ENCODE assay signal across 9 cellular contexts in genomic region chr5:139847790-139848507, GRCh38. TPM values are rescaled to one million over a fixed set of nuclear protein-coding genes. Genes with fewer than 3 reads are reported as not detected.
DNase-seq lines count a peak whose midpoint lies in the region; ATAC-seq lines count a peak whose summit lies in the region.
"Had no signal": no experiment of that assay in that cellular context is flagged by ENCODE, and none has a peak within 500 bp of the region (broad histone marks: within the 10 kb centered on the region; RNA-seq: fewer than 3 reads in every experiment).

No MANE protein-coding gene starts in this region.

- POLR2A ChIA-PET in activated CD4-positive, alpha-beta memory T cell treated with anti-CD3 and anti-CD28 coated beads for 36 hours (lab: Charles Lee) = interaction anchor here (0.9 to 1.2 kb wide), 2 partner anchors 24 to 60 kb away, joined by 4 read pairs; no protein-coding TSS in a partner anchor

- no peaks in the 10 kb centered on the region for H3K9me3 Mint-ChIP-seq in CD4-positive, CD25-positive, alpha-beta regulatory T cell
- no peaks in the 10 kb centered on the region for H3K9me3 Mint-ChIP-seq in activated CD4-positive, alpha-beta memory T cell treated with anti-CD3 and anti-CD28 coated beads for 36 hours

- H3K36me3 Mint-ChIP-seq in CD4-positive, CD25-positive, alpha-beta regulatory T cell = no peaks in the 10 kb centered on the region
- no peaks in the 10 kb centered on the region for H3K36me3 Mint-ChIP-seq in activated CD4-positive, alpha-beta memory T cell treated with anti-CD3 and anti-CD28 coated beads for 36 hours

- H3K4me1 Mint-ChIP-seq in CD4-positive, CD25-positive, alpha-beta regulatory T cell = peaks cover 0 to 16% (median 1%) of the 10 kb centered on the region in 4 donors
- H3K4me1 Mint-ChIP-seq in activated CD4-positive, alpha-beta memory T cell treated with anti-CD3 and anti-CD28 coated beads for 36 hours (ENCODE audit: low read depth) = peaks cover 8% of the 10 kb centered on the region

- no peak overlapping the region for H3K4me3 ChIP-seq in CD4-positive, CD25-positive, alpha-beta regulatory T cell (ENCODE audit: low read depth, low read length)
- H3K4me3 ChIP-seq in Jurkat, Clone E6-1 (ENCODE audit: low read length) = peak overlapping the region; percentile 50

- H3K36me3 ChIP-seq in CD4-positive, CD25-positive, alpha-beta regulatory T cell (ENCODE audit: control insufficient read depth, insufficient read depth, low read length) = no peaks in the 10 kb centered on the region

- intact Hi-C loops in activated CD4-positive, alpha-beta memory T cell treated with anti-CD3 and anti-CD28 coated beads for 36 hours (cut with micrococcal nuclease) = loop anchor here (10.0 kb wide), 1 partner anchor 307 kb away; no protein-coding TSS in a partner anchor

- peak; percentile 52 to 73 (median 57) for DNase-seq in CD4-positive, CD25-positive, alpha-beta regulatory T cell
- DNase-seq in Jurkat, Clone E6-1 (ENCODE audit: low read depth, low spot score) = peak; percentile 41
- DNase-seq in activated CD4-positive, alpha-beta memory T cell treated with anti-CD3 and anti-CD28 coated beads for 36 hours = peak; percentile 81
- DNase-seq in dermis microvascular lymphatic vessel endothelial cell (ENCODE audit: low read depth in 2 of 2) (peak; percentile 31 to 71), lung microvascular endothelial cell (ENCODE audit: low read depth in 2 of 2) (peak; percentile 58 to 78), cortex of kidney (lab: John Stamatoyannopoulos, UW) (no peak)
- peak; percentile 35 to 53 (median 52) for DNase-seq in stimulated activated CD4-positive, alpha-beta T cell treated with anti-CD3 and anti-CD28 coated beads, TNF-alpha, amount 100 ng/mL, for 48 hours (ENCODE audit: low read depth in 3 of 3)

- peak overlapping the region; percentile 33 for H3K27ac ChIP-seq in CD4-positive, CD25-positive, alpha-beta regulatory T cell (ENCODE audit: insufficient read depth, low read length, poor library complexity, severe bottlenecking)
- H3K27ac ChIP-seq: KMS-11 had no signal

- peak overlapping the region in 2 of 4 donors; percentile 52 to 60 for H3K4me3 Mint-ChIP-seq in CD4-positive, CD25-positive, alpha-beta regulatory T cell
- peak overlapping the region; percentile 60 for H3K4me3 Mint-ChIP-seq in activated CD4-positive, alpha-beta memory T cell treated with anti-CD3 and anti-CD28 coated beads for 36 hours

- H3K27me3 Mint-ChIP-seq in CD4-positive, CD25-positive, alpha-beta regulatory T cell = peaks cover 40% of the 10 kb centered on the region
- H3K27me3 Mint-ChIP-seq in activated CD4-positive, alpha-beta memory T cell treated with anti-CD3 and anti-CD28 coated beads for 36 hours = peaks cover 18% of the 10 kb centered on the region

- peak; percentile 84 to 87 for ATAC-seq in CD4-positive, CD25-positive, alpha-beta regulatory T cell (ENCODE audit: low read depth in 2 of 2)
- ATAC-seq in GM19455 (IDR thresholded peaks at IDR 0.05; ENCODE audit: unreplicated experiment) = peak; percentile 65

- no peaks in the 10 kb centered on the region for H3K9me3 ChIP-seq in CD4-positive, CD25-positive, alpha-beta regulatory T cell (ENCODE audit: control insufficient read depth in 2 of 2, low read length in 2 of 2)

- H3K4me1 ChIP-seq in CD4-positive, CD25-positive, alpha-beta regulatory T cell (ENCODE audit: control insufficient read depth, insufficient read depth, low read length, poor library complexity, severe bottlenecking) = peaks cover 7% of the 10 kb centered on the region

- H3K27ac Mint-ChIP-seq in CD4-positive, CD25-positive, alpha-beta regulatory T cell = no peak overlapping the region
- no peak overlapping the region for H3K27ac Mint-ChIP-seq in activated CD4-positive, alpha-beta memory T cell treated with anti-CD3 and anti-CD28 coated beads for 36 hours

- H3K27me3 ChIP-seq in CD4-positive, CD25-positive, alpha-beta regulatory T cell (ENCODE audit: control insufficient read depth, insufficient read depth, low read length) = peaks cover 12% of the 10 kb centered on the region

- CTCF ChIA-PET in activated CD4-positive, alpha-beta memory T cell treated with anti-CD3 and anti-CD28 coated beads for 36 hours (lab: Charles Lee) = interaction anchor here (0.8 to 3.2 kb wide), 11 partner anchors 8 to 121 kb away, joined by 3 to 22 read pairs (median 6); no protein-coding TSS in a partner anchor

RNA-seq across cellular contexts. Expression of gene PSD2, which starts 52.3 kb away (rescaled TPM):
- total RNA-seq in CD4-positive, CD25-positive, alpha-beta regulatory T cell = not detected
- not detected for polyA plus RNA-seq in CD4-positive, CD25-positive, alpha-beta regulatory T cell
- polyA plus RNA-seq in Jurkat, Clone E6-1 (2012; ENCODE audit: insufficient read depth, insufficient read length) = not detected
- total RNA-seq in activated CD4-positive, alpha-beta memory T cell treated with anti-CD3 and anti-CD28 coated beads for 36 hours = not detected
- under 0.01 TPM in 1 of 2 replicates, not detected in the other for total RNA-seq in dermis microvascular lymphatic vessel endothelial cell
- under 0.01 TPM in 1 of 2 replicates, not detected in the other for total RNA-seq in lung microvascular endothelial cell
